Comparison of ENCODE assay signal across 16 cellular contexts in genomic region chr17:75750661-75751423, GRCh38. TPM values are rescaled to one million over a fixed set of nuclear protein-coding genes. Genes with fewer than 3 reads are reported as not detected.
DNase-seq lines count a peak whose midpoint lies in the region; ATAC-seq and TF ChIP-seq lines count a peak whose summit lies in the region.
"Had no signal": no experiment of that assay in that cellular context is flagged by ENCODE, and none has a peak within 500 bp of the region (broad histone marks: within the 10 kb centered on the region; RNA-seq: fewer than 3 reads in every experiment).

No MANE protein-coding gene starts in this region.

- H3K27ac Mint-ChIP-seq in memory B cell = no peak overlapping the region
- H3K27ac Mint-ChIP-seq: HFFc6 had no signal

- no peaks in the 10 kb centered on the region for H3K9me3 Mint-ChIP-seq in memory B cell
- H3K9me3 Mint-ChIP-seq: HFFc6 had no signal

- peaks cover 98% of the 10 kb centered on the region for H3K36me3 ChIP-seq in RWPE2 (ENCODE audit: low read depth)
- H3K36me3 ChIP-seq in mesendoderm (ENCODE audit: control insufficient read depth, insufficient read depth, low read length) = no peaks in the 10 kb centered on the region
- H3K36me3 ChIP-seq: SJCRH30 had no signal

- no peak overlapping the region for H3K4me2 ChIP-seq in mesendoderm (ENCODE audit: low read length)

- H3K27me3 Mint-ChIP-seq in memory B cell = peaks cover 4% of the 10 kb centered on the region

- ATAC-seq in Right ventricle myocardium inferior (no peak), RWPE2 (ENCODE audit: low read depth) (no peak), memory B cell (ENCODE audit: low read depth) (no peak), left colon (no peak)

- no peaks in the 10 kb centered on the region for H3K9me3 ChIP-seq in RWPE2 (ENCODE audit: severe bottlenecking)
- H3K9me3 ChIP-seq: SJCRH30 had no signal

- H3K4me1 ChIP-seq in RWPE2 (ENCODE audit: insufficient read depth, poor library complexity, severe bottlenecking) (no peaks in the 10 kb centered on the region), mesendoderm (ENCODE audit: control insufficient read depth, low read depth, low read length) (no peaks in the 10 kb centered on the region)

- no peak overlapping the region for H3K4ac ChIP-seq in mesendoderm (ENCODE audit: low read depth, low read length)

- H3K27ac ChIP-seq in RWPE2 (ENCODE audit: poor library complexity, severe bottlenecking) = no peak overlapping the region
- H3K27ac ChIP-seq in mesendoderm (ENCODE audit: low read depth, low read length) = no peak overlapping the region
- H3K27ac ChIP-seq: C4-2B, SJCRH30 had no signal

- H2BK120ac ChIP-seq in mesendoderm (ENCODE audit: low read depth, low read length) = no peak overlapping the region

- H2BK5ac ChIP-seq in mesendoderm (ENCODE audit: low read length) = no peak overlapping the region

- H3K56ac ChIP-seq in mesendoderm (ENCODE audit: low read length) = no peak overlapping the region

- peak overlapping the region; percentile 15 for H3K4me3 Mint-ChIP-seq in memory B cell
- H3K4me3 Mint-ChIP-seq: HFFc6 had no signal

- intact Hi-C loops in Right ventricle myocardium inferior (cut with DNase I) (loop anchor here (10.0 kb wide), 1 partner anchor 326 kb away; no protein-coding TSS in a partner anchor), cardiac septum (cut with DNase I) (no loop called here), left colon (cut with DNase I, micrococcal nuclease) (loop anchor here in 1 of 2 donors (10.0 kb wide), 1 partner anchor 76 kb away; no protein-coding TSS in a partner anchor)

- H3K18ac ChIP-seq in mesendoderm (ENCODE audit: low read length) = no peak overlapping the region

- no peaks in the 10 kb centered on the region for H3K79me1 ChIP-seq in mesendoderm (ENCODE audit: low read length)

- H4K8ac ChIP-seq in mesendoderm (ENCODE audit: low read depth, low read length) = no peak overlapping the region

- H3K79me2 ChIP-seq in mesendoderm (ENCODE audit: control insufficient read depth, insufficient read depth, low read length) = no peaks in the 10 kb centered on the region

- no peak overlapping the region for H3K9ac ChIP-seq in mesendoderm (ENCODE audit: low read length)

- H3K4me3 ChIP-seq in RWPE2 (ENCODE audit: severe bottlenecking) (no peak overlapping the region), mesendoderm (ENCODE audit: low read length) (no peak overlapping the region)
- H3K4me3 ChIP-seq: SJCRH30 had no signal

- TF ChIP-seq CTCF in RWPE2 (IDR thresholded peaks at IDR 0.05; ENCODE audit: poor library complexity, severe bottlenecking) = no peak

- H3K27me3 ChIP-seq in RWPE2 (ENCODE audit: insufficient read depth, poor library complexity, severe bottlenecking) (no peaks in the 10 kb centered on the region), mesendoderm (ENCODE audit: insufficient read depth, low read length, poor library complexity) (no peaks in the 10 kb centered on the region)
- H3K27me3 ChIP-seq: SJCRH30 had no signal

- H4K5ac ChIP-seq in mesendoderm (ENCODE audit: low read length) = no peak overlapping the region

- peak; percentile 30 for DNase-seq in Right ventricle myocardium inferior (ENCODE audit: missing footprints)
- DNase-seq in cardiac septum (ENCODE audit: low spot score) = no peak
- peak; percentile 66 for DNase-seq in RWPE2 (ENCODE audit: low spot score)
- no peak for DNase-seq in memory B cell (ENCODE audit: low spot score in 2 of 2)
- DNase-seq in left colon = no peak
- DNase-seq in nucleus accumbens (lab: John Stamatoyannopoulos, UW) = no peak
- DNase-seq in mesendoderm = no peak
- DNase-seq: DMS 273 treated with DMSO at 0.1 percent for 48 hours, HFFc6, Karpas-422, NCI-H1105 treated with DMSO at 0.1 percent for 48 hours, NCI-H1694 treated with DMSO at 0.1 percent for 48 hours, NCI-H345, NCI-H526 had no signal

- H3K36me3 Mint-ChIP-seq in memory B cell = no peaks in the 10 kb centered on the region

- H3K4me1 Mint-ChIP-seq in memory B cell = peaks cover 17% of the 10 kb centered on the region

- no peak overlapping the region for H2AK5ac ChIP-seq in mesendoderm (ENCODE audit: low read length)

- no peak overlapping the region for H2BK15ac ChIP-seq in mesendoderm (replicated peaks; ENCODE audit: low read depth)

- no CpG with 5 or more reads among the region's 23 CpGs for WGBS in mesendoderm (ENCODE audit: extremely low coverage, insufficient coverage, low lambda C conversion rate)

- no peak overlapping the region for H3K23ac ChIP-seq in mesendoderm (ENCODE audit: low read length)

RNA-seq across cellular contexts. Expression of gene GALK1, which starts 14.2 kb away (rescaled TPM):
- total RNA-seq in Right ventricle myocardium inferior = 23.8 TPM
- 11.5 TPM for total RNA-seq in cardiac septum
- 10 to 100 TPM; 14.1 to 16.9 TPM for total RNA-seq in left colon
- 11.8 TPM for polyA plus RNA-seq in mesendoderm (2013, experiment 1 of 2)
- polyA plus RNA-seq in mesendoderm (2013, experiment 2 of 2) = 10.8 TPM

RNA-seq across cellular contexts. Expression of gene ITGB4, which starts 29.6 kb away (rescaled TPM):
- total RNA-seq in Right ventricle myocardium inferior = 7.5 TPM
- 5.7 TPM for total RNA-seq in cardiac septum
- total RNA-seq in left colon = 100 to 1,000 TPM; 252 to 318 TPM
- 1.0 TPM for polyA plus RNA-seq in mesendoderm (2013, experiment 1 of 2)
- 1.4 TPM for polyA plus RNA-seq in mesendoderm (2013, experiment 2 of 2)

RNA-seq across cellular contexts. Expression of gene UNK, which starts 33.8 kb away (rescaled TPM):
- total RNA-seq in Right ventricle myocardium inferior (16.0 TPM), cardiac septum (16.8 TPM), left colon (10 to 100 TPM; 18.3 to 21.8 TPM)
- polyA plus RNA-seq in mesendoderm (2013, experiment 1 of 2) = 26.1 TPM
- polyA plus RNA-seq in mesendoderm (2013, experiment 2 of 2) = 24.3 TPM

Comparison
In these comparisons a context has a peak if more than half of its experiments do, and no peak if none do; other contexts are left out.
1. DNase-seq: peak in Right ventricle myocardium inferior (single experiment) and RWPE2 (single experiment); none in cardiac septum (single experiment), memory B cell (0 of 2), left colon (0 of 2), nucleus accumbens (0 of 56) and mesendoderm (single experiment).
2. RNA of gene ITGB4, which starts 29.6 kb away (total RNA-seq): 252 to 318 TPM in left colon; 7.5 TPM in Right ventricle myocardium inferior (single experiment) and 5.7 TPM in cardiac septum (single experiment); every median in the first group is over 10 times any median in the second.